In the genomic region with DNA sequence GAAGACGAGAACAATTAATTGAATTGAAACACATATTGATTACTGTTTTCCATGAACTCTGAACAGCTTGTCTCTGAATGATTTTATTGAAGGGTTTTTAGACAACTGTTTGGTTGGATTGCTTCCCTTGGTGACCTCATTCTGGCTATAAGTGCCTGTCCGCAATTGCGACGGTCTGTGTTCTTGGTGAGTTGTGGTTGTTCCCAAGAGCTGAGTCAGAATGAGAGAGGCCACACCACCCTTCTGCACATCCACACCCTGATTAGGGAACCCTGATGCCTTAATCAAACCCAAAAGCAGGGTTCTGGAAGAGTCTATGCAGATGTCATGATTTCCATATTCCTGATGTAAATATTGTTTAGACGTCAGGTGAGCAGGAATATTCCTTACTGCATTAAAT, we compare ENCODE assay signal across 18 cellular contexts.
"Had no signal": no experiment of that assay in that cellular context is flagged by ENCODE, and none has a peak within 500 bp of the region (broad histone marks: within the 10 kb centered on the region; RNA-seq: fewer than 3 reads in every experiment).

No MANE protein-coding gene starts in this region.

- H3K27ac Mint-ChIP-seq: activated naive CD4-positive, alpha-beta T cell treated with anti-CD3 and anti-CD28 coated beads, Interleukin-2, amount 50 U/mL, for 72 hours; naive B cell; T-helper 2 cell treated with Interferon-gamma antibody and Interleukin-4, amounts not matched to agents 5 μg/mL and 100 μg/mL, for 36 hours had no signal

- DNase-seq: activated T-cell treated with anti-CD3 and anti-CD28 coated beads, Interleukin-2, amount 50 U/mL, for 1 hour; aorta; effector memory CD4-positive, alpha-beta T cell; gastrocnemius medialis; head of caudate nucleus; islet precursor cell; left colon; naive B cell; sigmoid colon; stimulated activated CD4-positive, alpha-beta T cell treated with anti-CD3 and anti-CD28 coated beads, Interleukin-2, amount 100 ng/mL, for 48 hours; stimulated activated CD8-positive, alpha-beta memory T cell treated with anti-CD3 and anti-CD28 coated beads, Interleukin-4, amount 100 ng/mL, for 48 hours; stimulated activated naive B cell treated with anti-CD40 and anti-IgM and Interleukin-4, amounts not matched to agents 10 μg/mL and 1 μg/mL and 100 μg/mL, for 72 hours; upper lobe of right lung had no signal

- H3K27me3 ChIP-seq: gastrocnemius medialis, sigmoid colon, upper lobe of right lung had no signal

- H3K9me3 ChIP-seq: gastrocnemius medialis, sigmoid colon, upper lobe of right lung had no signal

- H3K27me3 Mint-ChIP-seq: central memory CD8-positive, alpha-beta T cell; naive B cell; stimulated activated naive B cell treated with anti-CD40 and anti-IgM and Interleukin-4, amounts not matched to agents 10 μg/mL and 1 μg/mL and 100 μg/mL, for 72 hours had no signal

- H3K4me3 Mint-ChIP-seq: central memory CD8-positive, alpha-beta T cell; naive B cell; stimulated activated naive B cell treated with anti-CD40 and anti-IgM and Interleukin-4, amounts not matched to agents 10 μg/mL and 1 μg/mL and 100 μg/mL, for 72 hours; T-helper 2 cell treated with Interferon-gamma antibody and Interleukin-4, amounts not matched to agents 5 μg/mL and 100 μg/mL, for 36 hours had no signal

- H3K4me1 Mint-ChIP-seq: central memory CD8-positive, alpha-beta T cell; naive B cell; stimulated activated naive B cell treated with anti-CD40 and anti-IgM and Interleukin-4, amounts not matched to agents 10 μg/mL and 1 μg/mL and 100 μg/mL, for 72 hours had no signal

- H3K36me3 Mint-ChIP-seq: activated naive CD4-positive, alpha-beta T cell treated with anti-CD3 and anti-CD28 coated beads, Interleukin-2, amount 50 U/mL, for 72 hours; naive B cell; stimulated activated naive B cell treated with anti-CD40 and anti-IgM and Interleukin-4, amounts not matched to agents 10 μg/mL and 1 μg/mL and 100 μg/mL, for 72 hours had no signal

- H3K36me3 ChIP-seq: gastrocnemius medialis, sigmoid colon, upper lobe of right lung had no signal

- H3K9me3 Mint-ChIP-seq: T-helper 2 cell treated with Interferon-gamma antibody and Interleukin-4, amounts not matched to agents 5 μg/mL and 100 μg/mL, for 36 hours had no signal

- H3K4me3 ChIP-seq: gastrocnemius medialis, lung, sigmoid colon, upper lobe of right lung had no signal

- ATAC-seq: activated naive CD4-positive, alpha-beta T cell treated with anti-CD3 and anti-CD28 coated beads, Interleukin-2, amount 50 U/mL, for 72 hours; left colon; stimulated activated naive B cell treated with anti-CD40 and anti-IgM and Interleukin-4, amounts not matched to agents 10 μg/mL and 1 μg/mL and 100 μg/mL, for 72 hours; upper lobe of right lung had no signal

- H3K27ac ChIP-seq: parathyroid adenoma, sigmoid colon, upper lobe of right lung had no signal
